In genomic region chr22:42326301-42326700, GRCh38 we compare ENCODE assay signal across 28 cellular contexts.
"Had no signal": no experiment of that assay in that cellular context is flagged by ENCODE, and none has a peak within 500 bp of the region (broad histone marks: within the 10 kb centered on the region; RNA-seq: fewer than 3 reads in every experiment).

No MANE protein-coding gene starts in this region.

- H3K9me3 ChIP-seq: body of pancreas, gastroesophageal sphincter, ovary, thoracic aorta had no signal

- H3K27me3 Mint-ChIP-seq: activated CD4-positive, alpha-beta T cell treated with anti-CD3 and anti-CD28 coated beads, Interleukin-2, amount 10 ng/mL, durations not matched to agents 24 days and 14 days; activated CD8-positive, alpha-beta memory T cell treated with anti-CD3 and anti-CD28 coated beads, Interleukin-2, amount 10 ng/mL, durations not matched to agents 7 days and 5 days; activated CD8-positive, alpha-beta T cell treated with anti-CD3 and anti-CD28 coated beads for 36 hours; stimulated activated naive CD8-positive, alpha-beta T cell treated with anti-CD3 and anti-CD28 coated beads, Interleukin-15, Interleukin-2, amounts not matched to agents 100 ng/mL and 50 ng/mL, for 24 hours had no signal

- DNase-seq: activated CD4-positive, alpha-beta T cell treated with anti-CD3 and anti-CD28 coated beads, Interleukin-2, amount 10 ng/mL, durations not matched to agents 24 days and 14 days; activated CD4-positive, CD25-positive, alpha-beta regulatory T cell treated with anti-CD3 and anti-CD28 coated beads, Interleukin-2, amount 50 U/mL, for 72 hours; activated CD8-positive, alpha-beta memory T cell treated with anti-CD3 and anti-CD28 coated beads, Interleukin-2, amount 10 ng/mL, durations not matched to agents 7 days and 5 days; activated CD8-positive, alpha-beta T cell treated with anti-CD3 and anti-CD28 coated beads for 36 hours; activated naive CD4-positive, alpha-beta T cell; activated T-cell treated with anti-CD3 and anti-CD28 coated beads, Interleukin-2, amount 50 U/mL, for 48 hours; anterior cingulate cortex; body of pancreas; cortex of kidney; effector memory CD8-positive, alpha-beta T cell; erythroblast; islet precursor cell; left ventricle myocardium superior; ovary; stimulated activated CD4-positive, alpha-beta T cell treated with anti-CD3 and anti-CD28 coated beads, Interleukin-12 subunit alpha, Interleukin-12 subunit beta, amount 100 ng/mL, for 4 hours; stimulated activated CD4-positive, alpha-beta T cell treated with anti-CD3 and anti-CD28 coated beads, Interleukin-4, amount 100 ng/mL, for 1 hour; T-helper 2 cell; trophoblast cell had no signal

- H3K36me3 ChIP-seq: cardiac muscle cell, gastroesophageal sphincter, ovary, thoracic aorta had no signal

- H3K4me1 ChIP-seq: body of pancreas had no signal

- H3K27ac Mint-ChIP-seq: activated CD4-positive, alpha-beta T cell treated with anti-CD3 and anti-CD28 coated beads, Interleukin-2, amount 10 ng/mL, durations not matched to agents 24 days and 14 days; activated CD8-positive, alpha-beta memory T cell treated with anti-CD3 and anti-CD28 coated beads, Interleukin-2, amount 10 ng/mL, durations not matched to agents 7 days and 5 days; activated CD8-positive, alpha-beta T cell treated with anti-CD3 and anti-CD28 coated beads for 36 hours; nephron; progenitor cell of endocrine pancreas; stimulated activated naive CD8-positive, alpha-beta T cell treated with anti-CD3 and anti-CD28 coated beads, Interleukin-15, Interleukin-2, amounts not matched to agents 100 ng/mL and 50 ng/mL, for 24 hours had no signal

- H3K9me3 Mint-ChIP-seq: activated CD4-positive, alpha-beta T cell treated with anti-CD3 and anti-CD28 coated beads, Interleukin-2, amount 10 ng/mL, durations not matched to agents 24 days and 14 days; activated CD8-positive, alpha-beta T cell treated with anti-CD3 and anti-CD28 coated beads for 36 hours; activated naive CD4-positive, alpha-beta T cell treated with anti-CD3 and anti-CD28 coated beads, Interleukin-2, amount 50 U/mL, for 72 hours; effector memory CD8-positive, alpha-beta T cell; nephron; stimulated activated naive CD8-positive, alpha-beta T cell treated with anti-CD3 and anti-CD28 coated beads, Interleukin-15, Interleukin-2, amounts not matched to agents 100 ng/mL and 50 ng/mL, for 24 hours had no signal

- H3K36me3 Mint-ChIP-seq: activated naive CD4-positive, alpha-beta T cell treated with anti-CD3 and anti-CD28 coated beads, Interleukin-2, amount 50 U/mL, for 72 hours had no signal

- H3K27ac ChIP-seq: body of pancreas, cardiac muscle cell, gastroesophageal sphincter, hepatocyte, ovary, thoracic aorta had no signal

- H3K4me3 Mint-ChIP-seq: activated CD4-positive, alpha-beta T cell treated with anti-CD3 and anti-CD28 coated beads, Interleukin-2, amount 10 ng/mL, durations not matched to agents 24 days and 14 days; activated CD8-positive, alpha-beta memory T cell treated with anti-CD3 and anti-CD28 coated beads, Interleukin-2, amount 10 ng/mL, durations not matched to agents 7 days and 5 days; activated CD8-positive, alpha-beta T cell treated with anti-CD3 and anti-CD28 coated beads for 36 hours; nephron; stimulated activated naive CD8-positive, alpha-beta T cell treated with anti-CD3 and anti-CD28 coated beads, Interleukin-15, Interleukin-2, amounts not matched to agents 100 ng/mL and 50 ng/mL, for 24 hours had no signal

- H3K27me3 ChIP-seq: body of pancreas, cardiac muscle cell, gastroesophageal sphincter, hepatocyte, ovary had no signal

- ATAC-seq: activated CD8-positive, alpha-beta memory T cell treated with anti-CD3 and anti-CD28 coated beads, Interleukin-2, amount 10 ng/mL, durations not matched to agents 7 days and 5 days; activated CD8-positive, alpha-beta T cell treated with anti-CD3 and anti-CD28 coated beads for 36 hours; activated naive CD4-positive, alpha-beta T cell treated with anti-CD3 and anti-CD28 coated beads, Interleukin-2, amount 50 U/mL, for 72 hours; body of pancreas; effector memory CD8-positive, alpha-beta T cell; gastroesophageal sphincter; left ventricle myocardium superior; sciatic nerve had no signal

- H3K4me3 ChIP-seq: body of pancreas, cardiac muscle cell, gastroesophageal sphincter, hepatocyte, ovary, skin epidermis, thoracic aorta had no signal
